Comparison of ENCODE assay signal across 20 cellular contexts in genomic region chr5:167770461-167770860, GRCh38.
DNase-seq lines count a peak whose midpoint lies in the region; ATAC-seq and TF ChIP-seq lines count a peak whose summit lies in the region.
"Had no signal": no experiment of that assay in that cellular context is flagged by ENCODE, and none has a peak within 500 bp of the region (broad histone marks: within the 10 kb centered on the region; RNA-seq: fewer than 3 reads in every experiment).

No MANE protein-coding gene starts in this region.

- H3K4me3 ChIP-seq in AG04450 (ENCODE audit: low read depth, low read length) (no peak overlapping the region), HFF-Myc (replicated peaks; ENCODE audit: low read depth, low read length) (no peak overlapping the region)
- H3K4me3 ChIP-seq: Peyer's patch had no signal

- no peaks in the 10 kb centered on the region for H3K4me1 Mint-ChIP-seq in progenitor cell of endocrine pancreas (ENCODE audit: low read depth)
- H3K4me1 Mint-ChIP-seq: activated CD4-positive, alpha-beta T cell treated with anti-CD3 and anti-CD28 coated beads, Interleukin-2, amount 10 ng/mL, durations not matched to agents 24 days and 14 days; neural crest cell had no signal

- no peak for TF ChIP-seq CTCF in AG04450 (IDR thresholded peaks at IDR 0.05; ENCODE audit: low read depth, low read length)
- no peak for TF ChIP-seq CTCF in HFF-Myc (IDR thresholded peaks at IDR 0.05; ENCODE audit: low read depth, low read length, missing control alignments)
- no peak for TF ChIP-seq CTCF in progenitor cell of endocrine pancreas (IDR thresholded peaks at IDR 0.05; ENCODE audit: unreplicated experiment)

- no peaks in the 10 kb centered on the region for H3K27me3 ChIP-seq in AG04450 (ENCODE audit: control insufficient read depth, insufficient read depth, low read length)
- H3K27me3 ChIP-seq: Peyer's patch had no signal

- H3K36me3 Mint-ChIP-seq in progenitor cell of endocrine pancreas (ENCODE audit: insufficient read depth) = no peaks in the 10 kb centered on the region
- H3K36me3 Mint-ChIP-seq: type B pancreatic cell had no signal

- no peaks in the 10 kb centered on the region for H3K9me3 Mint-ChIP-seq in progenitor cell of endocrine pancreas (ENCODE audit: low read depth)
- H3K9me3 Mint-ChIP-seq: activated CD4-positive, alpha-beta T cell treated with anti-CD3 and anti-CD28 coated beads, Interleukin-2, amount 10 ng/mL, durations not matched to agents 24 days and 14 days; dendritic cell treated with granulocyte-macrophage colony-stimulating factor and Interleukin-4, amounts not matched to agents 40 ng/mL and 50 ng/mL, for 4 days; type B pancreatic cell had no signal

- H3K27ac Mint-ChIP-seq in progenitor cell of endocrine pancreas = no peak overlapping the region
- H3K27ac Mint-ChIP-seq: activated CD4-positive, alpha-beta T cell treated with anti-CD3 and anti-CD28 coated beads, Interleukin-2, amount 10 ng/mL, durations not matched to agents 24 days and 14 days; dendritic cell treated with granulocyte-macrophage colony-stimulating factor and Interleukin-4, amounts not matched to agents 40 ng/mL and 50 ng/mL, for 4 days; type B pancreatic cell had no signal

- no peaks in the 10 kb centered on the region for H3K27me3 Mint-ChIP-seq in progenitor cell of endocrine pancreas
- H3K27me3 Mint-ChIP-seq: activated CD4-positive, alpha-beta T cell treated with anti-CD3 and anti-CD28 coated beads, Interleukin-2, amount 10 ng/mL, durations not matched to agents 24 days and 14 days had no signal

- POLR2A ChIA-PET in AG04450 (lab: Yijun Ruan, JAX) = no interaction called here

- ATAC-seq in HG02852 (IDR thresholded peaks at IDR 0.05; ENCODE audit: unreplicated experiment) (no peak), GM19467 (IDR thresholded peaks at IDR 0.05; ENCODE audit: unreplicated experiment) (no peak)

- DNase-seq in AG04450 (ENCODE audit: low read depth, low spot score) = peak; percentile 23
- DNase-seq in HFF-Myc (ENCODE audit: extremely low read depth, low read depth) = peak; percentile 20
- DNase-seq in amniotic stem cell (lab: John Stamatoyannopoulos, UW) = peak; percentile 11
- DNase-seq in hepatic stellate cell (ENCODE audit: low spot score) = peak; percentile 2
- no peak for DNase-seq in erythroblast (lab: John Stamatoyannopoulos, UW)
- no peak for DNase-seq in progenitor cell of endocrine pancreas (ENCODE audit: low spot score, unreplicated experiment)
- DNase-seq: ACHN; activated CD4-positive, alpha-beta T cell treated with anti-CD3 and anti-CD28 coated beads, Interleukin-2, amount 10 ng/mL, durations not matched to agents 24 days and 14 days; activated CD8-positive, alpha-beta memory T cell treated with anti-CD3 and anti-CD28 coated beads, Interleukin-2, amount 50 U/mL, for 48 hours; activated gamma-delta T cell treated with Interleukin-2 at 50 U/mL for 16 hours; GDM1; midbrain; NCI-H748 treated with DMSO at 0.1 percent for 48 hours; Peyer's patch; stimulated activated naive CD4-positive, alpha-beta T cell treated with Interleukin-2 at 50 U/mL for 16 hours had no signal

- CTCF ChIA-PET in AG04450 (lab: Charles Lee) = interaction anchor here (1.2 kb wide), 1 partner anchor 9 kb away, joined by 4 read pairs; no protein-coding TSS in a partner anchor

- no peak for TF ChIP-seq POLR2A in erythroblast (IDR thresholded peaks at IDR 0.05; ENCODE audit: low read length)

- no peak overlapping the region for H3K4me3 Mint-ChIP-seq in progenitor cell of endocrine pancreas (ENCODE audit: low read depth)
- H3K4me3 Mint-ChIP-seq: activated CD4-positive, alpha-beta T cell treated with anti-CD3 and anti-CD28 coated beads, Interleukin-2, amount 10 ng/mL, durations not matched to agents 24 days and 14 days; dendritic cell treated with granulocyte-macrophage colony-stimulating factor and Interleukin-4, amounts not matched to agents 40 ng/mL and 50 ng/mL, for 4 days; neural crest cell; type B pancreatic cell had no signal

- no peaks in the 10 kb centered on the region for H3K9me3 ChIP-seq in AG04450 (ENCODE audit: control insufficient read depth, insufficient read depth, low read length)
- H3K9me3 ChIP-seq: Peyer's patch had no signal

- H3K27ac ChIP-seq in AG04450 (ENCODE audit: low read depth, low read length) = no peak overlapping the region
- H3K27ac ChIP-seq: Peyer's patch had no signal

Comparison
In these comparisons a context has a peak if more than half of its experiments do, and no peak if none do; other contexts are left out.
1. DNase-seq: peak in AG04450 (single experiment), HFF-Myc (single experiment), amniotic stem cell (single experiment) and hepatic stellate cell (single experiment); none in erythroblast (0 of 2) and progenitor cell of endocrine pancreas (single experiment).